Comparison of ENCODE assay signal across 18 cellular contexts in genomic region chr13:99590519-99591011, GRCh38. TPM values are rescaled to one million over a fixed set of nuclear protein-coding genes. Genes with fewer than 3 reads are reported as not detected.
A peak's percentile ranks its signal among the peaks of the same experiment; 100 is the strongest.
DNase-seq lines count a peak whose midpoint lies in the region; ATAC-seq and TF ChIP-seq lines count a peak whose summit lies in the region.
"Had no signal": no experiment of that assay in that cellular context is flagged by ENCODE, and none has a peak within 500 bp of the region (broad histone marks: within the 10 kb centered on the region; RNA-seq: fewer than 3 reads in every experiment).

No MANE protein-coding gene starts in this region.

- no peak for DNase-seq in activated naive CD4-positive, alpha-beta T cell (lab: John Stamatoyannopoulos, UW)
- DNase-seq in astrocyte of the cerebellum (ENCODE audit: low read depth) (peak; percentile 60), fibroblast of villous mesenchyme (ENCODE audit: low read depth) (peak; percentile 11), thoracic aorta (ENCODE audit: low spot score) (no peak), GM20000 (ENCODE audit: low spot score) (no peak)
- DNase-seq in activated CD4-positive, CD25-positive, alpha-beta regulatory T cell (lab: John Stamatoyannopoulos, UW), result no peak
- DNase-seq: 8988T; activated CD4-positive, alpha-beta memory T cell treated with anti-CD3 and anti-CD28 coated beads for 36 hours; activated naive CD4-positive, alpha-beta T cell treated with anti-CD3 and anti-CD28 coated beads, Interleukin-2, amount 10 ng/mL, durations not matched to agents 7 days and 5 days; cortex of kidney; naive thymus-derived CD4-positive, alpha-beta T cell; NCI-H1694 treated with DMSO at 0.1 percent for 48 hours; NCI-H524 treated with DMSO at 0.1 percent for 48 hours; T-helper 9 cell had no signal

- no peak overlapping the region for H3K4me3 Mint-ChIP-seq in activated naive CD4-positive, alpha-beta T cell treated with anti-CD3 and anti-CD28 coated beads, Interleukin-2, amount 50 U/mL, for 24 hours
- H3K4me3 Mint-ChIP-seq: activated CD4-positive, alpha-beta memory T cell treated with anti-CD3 and anti-CD28 coated beads for 36 hours; activated naive CD4-positive, alpha-beta T cell treated with anti-CD3 and anti-CD28 coated beads, Interleukin-2, amount 10 ng/mL, durations not matched to agents 7 days and 5 days had no signal

- H3K27me3 Mint-ChIP-seq in activated naive CD4-positive, alpha-beta T cell treated with anti-CD3 and anti-CD28 coated beads, Interleukin-2, amount 50 U/mL, for 24 hours, result no peaks in the 10 kb centered on the region
- H3K27me3 Mint-ChIP-seq: activated CD4-positive, alpha-beta memory T cell treated with anti-CD3 and anti-CD28 coated beads for 36 hours had no signal

- TF ChIP-seq CTCF in astrocyte of the cerebellum (IDR thresholded peaks at IDR 0.05; ENCODE audit: low read depth, low read length, missing control alignments) (no peak), fibroblast of villous mesenchyme (IDR thresholded peaks at IDR 0.05; ENCODE audit: insufficient read depth, low read depth, low read length) (no peak), thoracic aorta (IDR thresholded peaks at IDR 0.05) (no peak), GM20000 (IDR thresholded peaks at IDR 0.05; ENCODE audit: extremely low read depth, missing control alignments) (no peak)

- no peak for ATAC-seq in thoracic aorta (ENCODE audit: insufficient number of reproducible peaks, low FRiP score, low read depth)
- no peak for ATAC-seq in HG03469 (IDR thresholded peaks at IDR 0.05; ENCODE audit: unreplicated experiment)
- ATAC-seq: naive thymus-derived CD4-positive, alpha-beta T cell had no signal

- H3K36me3 Mint-ChIP-seq in activated naive CD4-positive, alpha-beta T cell treated with anti-CD3 and anti-CD28 coated beads, Interleukin-2, amount 50 U/mL, for 24 hours, result no peaks in the 10 kb centered on the region
- H3K36me3 Mint-ChIP-seq: activated CD4-positive, alpha-beta memory T cell treated with anti-CD3 and anti-CD28 coated beads for 36 hours; activated naive CD4-positive, alpha-beta T cell treated with anti-CD3 and anti-CD28 coated beads, Interleukin-2, amount 10 ng/mL, durations not matched to agents 7 days and 5 days; naive thymus-derived CD4-positive, alpha-beta T cell had no signal

- H3K27ac Mint-ChIP-seq in activated naive CD4-positive, alpha-beta T cell treated with anti-CD3 and anti-CD28 coated beads, Interleukin-2, amount 50 U/mL, for 24 hours, result peak overlapping the region; percentile 46
- H3K27ac Mint-ChIP-seq: activated CD4-positive, alpha-beta memory T cell treated with anti-CD3 and anti-CD28 coated beads for 36 hours had no signal

- peaks cover 13% of the 10 kb centered on the region for H3K4me1 Mint-ChIP-seq in activated naive CD4-positive, alpha-beta T cell treated with anti-CD3 and anti-CD28 coated beads, Interleukin-2, amount 50 U/mL, for 24 hours

- no peak overlapping the region for H3K4me3 ChIP-seq in astrocyte of the cerebellum (ENCODE audit: low read depth, low read length)
- H3K4me3 ChIP-seq in fibroblast of villous mesenchyme (ENCODE audit: low read depth, low read length), result no peak overlapping the region
- peak overlapping the region; percentile 33 for H3K4me3 ChIP-seq in thoracic aorta
- H3K4me3 ChIP-seq: skin epidermis had no signal

- H3K27ac ChIP-seq in thoracic aorta, result peak overlapping the region in 1 of 2 donors; percentile 78
- H3K27ac ChIP-seq: RWPE1, skin epidermis had no signal

- no peaks in the 10 kb centered on the region for H3K27me3 ChIP-seq in thoracic aorta (replicated peaks; ENCODE audit: insufficient read depth)

- in situ Hi-C loops in astrocyte of the cerebellum (cut with HindIII; ENCODE audit: low sequenced_read_pairs), result loop anchor here (5.0 kb wide), 2 partner anchors 47 to 97 kb away; no protein-coding TSS in a partner anchor

- no peaks in the 10 kb centered on the region for H3K9me3 ChIP-seq in thoracic aorta

- no peaks in the 10 kb centered on the region for H3K9me3 Mint-ChIP-seq in activated naive CD4-positive, alpha-beta T cell treated with anti-CD3 and anti-CD28 coated beads, Interleukin-2, amount 50 U/mL, for 24 hours
- H3K9me3 Mint-ChIP-seq: activated CD4-positive, alpha-beta memory T cell treated with anti-CD3 and anti-CD28 coated beads for 36 hours; activated naive CD4-positive, alpha-beta T cell treated with anti-CD3 and anti-CD28 coated beads, Interleukin-2, amount 10 ng/mL, durations not matched to agents 7 days and 5 days had no signal

- peaks cover 12 to 29% of the 10 kb centered on the region in 2 donors for H3K4me1 ChIP-seq in thoracic aorta (ENCODE audit: control insufficient read depth in 1 of 2, low read depth in 2 of 2)

- no peaks in the 10 kb centered on the region for H3K36me3 ChIP-seq in thoracic aorta

RNA-seq across cellular contexts. Expression of gene CLYBL, which starts 15.9 kb away (rescaled TPM):
- 0.32 and 1.3 TPM in 2 replicates for total RNA-seq in fibroblast of villous mesenchyme
- total RNA-seq in thoracic aorta, result 1 to 10 TPM; 2.8 to 5.4 TPM

Comparison
In these comparisons a context has a peak if more than half of its experiments do, and no peak if none do; other contexts are left out.
1. DNase-seq: peak in astrocyte of the cerebellum (single experiment) and fibroblast of villous mesenchyme (single experiment); none in activated naive CD4-positive, alpha-beta T cell (0 of 4), thoracic aorta (single experiment), GM20000 (single experiment) and activated CD4-positive, CD25-positive, alpha-beta regulatory T cell (0 of 4).